Comparison of ENCODE assay signal across 9 cellular contexts in the genomic region with DNA sequence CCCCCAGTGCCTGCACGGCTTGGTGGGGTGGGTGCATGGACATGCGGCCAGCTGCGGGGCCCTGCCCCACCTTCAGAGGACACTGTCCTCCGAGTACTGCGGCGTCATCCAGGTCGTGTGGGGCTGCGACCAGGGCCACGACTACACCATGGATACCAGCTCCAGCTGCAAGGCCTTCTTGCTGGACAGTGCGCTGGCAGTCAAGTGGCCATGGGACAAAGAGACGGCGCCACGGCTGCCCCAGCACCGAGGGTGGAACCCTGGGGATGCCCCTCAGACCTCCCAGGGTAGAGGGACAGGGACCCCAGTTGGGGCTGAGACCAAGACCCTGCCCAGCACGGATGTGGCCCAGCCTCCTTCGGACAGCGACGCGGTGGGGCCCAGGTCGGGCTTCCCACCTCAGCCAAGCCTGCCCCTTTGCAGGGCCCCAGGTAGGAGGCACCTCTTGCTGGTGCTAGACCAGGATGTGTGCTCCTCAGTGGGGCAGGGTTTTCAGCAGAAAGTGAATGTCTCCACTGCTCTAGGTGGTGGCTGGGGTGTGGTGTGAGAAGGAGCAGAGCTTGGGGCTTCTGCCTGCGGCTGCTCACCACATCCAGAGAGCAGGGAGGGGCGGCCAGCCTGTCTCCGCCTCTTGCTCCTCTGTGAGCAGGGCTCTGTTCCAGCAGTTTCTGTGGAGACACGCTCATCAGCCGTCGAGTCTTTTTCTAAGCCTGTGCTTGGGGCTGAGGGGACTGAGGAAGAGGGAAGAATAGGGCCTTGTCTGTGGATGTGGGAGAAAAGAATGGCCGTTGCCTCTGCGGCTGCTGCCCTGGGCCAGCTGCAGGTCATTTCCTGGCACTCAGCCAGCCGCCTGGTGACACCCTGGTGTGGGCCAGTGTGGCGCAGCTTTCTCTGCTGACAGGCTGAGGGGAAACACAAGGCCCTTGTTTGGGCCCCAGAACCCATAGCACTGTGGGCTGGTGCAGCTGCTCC. TPM values are rescaled to one million over a fixed set of nuclear protein-coding genes. Genes with fewer than 3 reads are reported as not detected.
A peak's percentile ranks its signal among the peaks of the same experiment; 100 is the strongest.
DNase-seq lines count a peak whose midpoint lies in the region; ATAC-seq, FAIRE-seq and TF ChIP-seq lines count a peak whose summit lies in the region.
"Had no signal": no experiment of that assay in that cellular context is flagged by ENCODE, and none has a peak within 500 bp of the region (broad histone marks: within the 10 kb centered on the region; RNA-seq: fewer than 3 reads in every experiment).

No MANE protein-coding gene starts in this region.

- no peaks in the 10 kb centered on the region for H3K27me3 Mint-ChIP-seq in activated naive CD8-positive, alpha-beta T cell treated with anti-CD3 and anti-CD28 coated beads, Interleukin-2, amount 10 ng/mL, durations not matched to agents 7 days and 5 days
- H3K27me3 Mint-ChIP-seq in immature natural killer cell (ENCODE audit: low read depth in 3 of 3) = peaks cover 35 to 57% (median 48%) of the 10 kb centered on the region in 3 donors

- FAIRE-seq in A549 (lab: Jason Lieb, UNC) = no peak
- FAIRE-seq: colon had no signal

- H3K27me3 ChIP-seq in RWPE2 (ENCODE audit: insufficient read depth, poor library complexity, severe bottlenecking) = no peaks in the 10 kb centered on the region

- TF ChIP-seq CTCF in A549 (IDR thresholded peaks at IDR 0.05) = no peak
- no peak for TF ChIP-seq CTCF in RWPE2 (IDR thresholded peaks at IDR 0.05; ENCODE audit: poor library complexity, severe bottlenecking)

- H3K4me2 ChIP-seq in A549 = peak overlapping the region; percentile 98

- WGBS in A549 (ENCODE audit: missing lambda C conversion rate) = 86% methylated on average over 16 of the region's 30 CpGs

- H3K36me3 ChIP-seq in RWPE2 (ENCODE audit: low read depth) = peaks cover 56% of the 10 kb centered on the region

- H3K4me3 ChIP-seq in A549 (peak overlapping the region; percentile 94; the same call in 1 of the 3 replicates), RWPE2 (ENCODE audit: severe bottlenecking) (no peak overlapping the region)

- POLR2A ChIA-PET in A549 (lab: Yijun Ruan, JAX) = no interaction called here
- POLR2A ChIA-PET in activated naive CD8-positive, alpha-beta T cell treated with anti-CD3 and anti-CD28 coated beads, Interleukin-2, amount 10 ng/mL, durations not matched to agents 7 days and 5 days (lab: Charles Lee) = interaction anchor here (1.0 to 3.5 kb wide), 21 partner anchors 9 to 216 kb away, joined by 3 to 33 read pairs (median 6); a partner anchor contains a TSS

- H3K4me3 Mint-ChIP-seq in activated naive CD8-positive, alpha-beta T cell treated with anti-CD3 and anti-CD28 coated beads, Interleukin-2, amount 10 ng/mL, durations not matched to agents 7 days and 5 days = peak overlapping the region; percentile 99
- peak overlapping the region; percentile 93 to 99 (median 97) for H3K4me3 Mint-ChIP-seq in immature natural killer cell

- H3K4me1 Mint-ChIP-seq in activated naive CD8-positive, alpha-beta T cell treated with anti-CD3 and anti-CD28 coated beads, Interleukin-2, amount 10 ng/mL, durations not matched to agents 7 days and 5 days = peaks cover 39% of the 10 kb centered on the region
- peaks cover 52 to 56% of the 10 kb centered on the region in 2 donors for H3K4me1 Mint-ChIP-seq in immature natural killer cell

- TF ChIP-seq EP300 in A549 (IDR thresholded peaks at IDR 0.05) = no peak

- H3K4me1 ChIP-seq in A549 (peaks cover 29% of the 10 kb centered on the region), RWPE2 (ENCODE audit: insufficient read depth, poor library complexity, severe bottlenecking) (peaks cover 18% of the 10 kb centered on the region)

- H3K27ac Mint-ChIP-seq in activated naive CD8-positive, alpha-beta T cell treated with anti-CD3 and anti-CD28 coated beads, Interleukin-2, amount 10 ng/mL, durations not matched to agents 7 days and 5 days = peak overlapping the region; percentile 97
- H3K27ac Mint-ChIP-seq in immature natural killer cell = peak overlapping the region; percentile 99 to 100 (median 100)

- H3K36me3 Mint-ChIP-seq in activated naive CD8-positive, alpha-beta T cell treated with anti-CD3 and anti-CD28 coated beads, Interleukin-2, amount 10 ng/mL, durations not matched to agents 7 days and 5 days = peaks cover 16% of the 10 kb centered on the region
- peaks cover 20 to 26% (median 21%) of the 10 kb centered on the region in 3 donors for H3K36me3 Mint-ChIP-seq in immature natural killer cell

- DNase-seq in A549 (ENCODE audit: low read depth in 1 of 2, low spot score in 1 of 2) (no peak), RWPE2 (ENCODE audit: low spot score) (no peak), immature natural killer cell (peak; percentile 94 to 95 (median 95)), NCI-H526 treated with DMSO at 0.1 percent for 48 hours (lab: John Stamatoyannopoulos, UW) (no peak), NCI-H2171 treated with DMSO at 0.1 percent for 48 hours (lab: John Stamatoyannopoulos, UW) (no peak), NCI-H1092 treated with DMSO at 0.1 percent for 48 hours (lab: John Stamatoyannopoulos, UW) (no peak)
- peak; percentile 86 for DNase-seq in activated naive CD8-positive, alpha-beta T cell treated with anti-CD3 and anti-CD28 coated beads, Interleukin-2, amount 10 ng/mL, durations not matched to agents 7 days and 5 days
- DNase-seq in stimulated activated CD8-positive, alpha-beta memory T cell treated with anti-CD3 and anti-CD28 coated beads, Interleukin-15, amount 100 ng/mL, for 48 hours (ENCODE audit: low read depth in 2 of 2) = peak; percentile 73 to 77

- H3K27ac ChIP-seq in A549 (peak overlapping the region in 1 of 2 experiments; percentile 96; a peak in 2 of 6 replicates), RWPE2 (ENCODE audit: poor library complexity, severe bottlenecking) (peak overlapping the region; percentile 91)

- H3K9me3 Mint-ChIP-seq in activated naive CD8-positive, alpha-beta T cell treated with anti-CD3 and anti-CD28 coated beads, Interleukin-2, amount 10 ng/mL, durations not matched to agents 7 days and 5 days = no peaks in the 10 kb centered on the region
- no peaks in the 10 kb centered on the region for H3K9me3 Mint-ChIP-seq in immature natural killer cell

- no peak for TF ChIP-seq RAD21 in A549 (conservative IDR thresholded peaks at IDR 0.05 in 1 of 2, IDR thresholded peaks at IDR 0.05 in 1 of 2)

- ATAC-seq in A549 = no peak
- no peak for ATAC-seq in RWPE2 (ENCODE audit: low read depth)
- ATAC-seq in activated naive CD8-positive, alpha-beta T cell treated with anti-CD3 and anti-CD28 coated beads, Interleukin-2, amount 10 ng/mL, durations not matched to agents 7 days and 5 days (ENCODE audit: low read depth) = peak; percentile 63

- CTCF ChIA-PET in A549 (lab: Yijun Ruan, JAX) = interaction anchor here (0.6 to 3.4 kb wide), 7 partner anchors 12 to 148 kb away, joined by 3 to 14 read pairs (median 3); a partner anchor contains a TSS

- no peak for TF ChIP-seq POLR2A in A549 (IDR thresholded peaks at IDR 0.05; ENCODE audit: low read length)

- no peaks in the 10 kb centered on the region for H3K9me3 ChIP-seq in A549
- no peaks in the 10 kb centered on the region for H3K9me3 ChIP-seq in RWPE2 (ENCODE audit: severe bottlenecking)

TF ChIP-seq in A549, 52 proteins besides CTCF, POLR2A, EP300 and RAD21 (continues in another document):
- TF ChIP-seq, protein P1, sequence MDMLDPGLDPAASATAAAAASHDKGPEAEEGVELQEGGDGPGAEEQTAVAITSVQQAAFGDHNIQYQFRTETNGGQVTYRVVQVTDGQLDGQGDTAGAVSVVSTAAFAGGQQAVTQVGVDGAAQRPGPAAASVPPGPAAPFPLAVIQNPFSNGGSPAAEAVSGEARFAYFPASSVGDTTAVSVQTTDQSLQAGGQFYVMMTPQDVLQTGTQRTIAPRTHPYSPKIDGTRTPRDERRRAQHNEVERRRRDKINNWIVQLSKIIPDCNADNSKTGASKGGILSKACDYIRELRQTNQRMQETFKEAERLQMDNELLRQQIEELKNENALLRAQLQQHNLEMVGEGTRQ (IDR thresholded peaks at IDR 0.05) = no peak

RNA-seq across cellular contexts. Expression of a gene that starts 2.2 kb away (rescaled TPM):
- 6.5 and 7.5 TPM in 2 replicates for polyA plus RNA-seq in A549 (2011; rRNA removed)
- polyA plus RNA-seq in A549 (2012; cell fraction: cytosol; rRNA removed) = 16.8 and 18.4 TPM in 2 replicates
- polyA plus RNA-seq in A549 (2012; cell fraction: nucleus; rRNA removed) = 71.3 and 108 TPM in 2 replicates
- 14.0 to 15.4 TPM (median 15.1 TPM) in 3 replicates for polyA plus RNA-seq in A549 (2017; fragmentation: RNase III; extraction: RNeasy Plus Mini Kit Qiagen cat#74134 plus additional on column Dnase treatment)
- polyA minus RNA-seq in A549 (2011; rRNA and poly(A)+ RNA removed) = 10.0 and 10.3 TPM in 2 replicates
- total RNA-seq in activated naive CD8-positive, alpha-beta T cell treated with anti-CD3 and anti-CD28 coated beads, Interleukin-2, amount 10 ng/mL, durations not matched to agents 7 days and 5 days = 100 to 1,000 TPM in 1 of 2 experiments, 10 to 100 TPM in 1; 98.0 to 107 TPM
- 10 to 100 TPM; 20.6 to 91.6 (median 30.0) TPM for polyA plus RNA-seq in immature natural killer cell

RNA-seq across cellular contexts. Expression of a gene that starts 2.9 kb away (rescaled TPM):
- polyA plus RNA-seq in A549 (2011; rRNA removed) = 2.1 and 2.7 TPM in 2 replicates
- polyA plus RNA-seq in A549 (2012; cell fraction: cytosol; rRNA removed) = 3.1 and 4.3 TPM in 2 replicates
- 18.7 and 21.0 TPM in 2 replicates for polyA plus RNA-seq in A549 (2012; cell fraction: nucleus; rRNA removed)
- 3.0 to 5.8 TPM (median 5.4 TPM) in 3 replicates for polyA plus RNA-seq in A549 (2017; fragmentation: RNase III; extraction: RNeasy Plus Mini Kit Qiagen cat#74134 plus additional on column Dnase treatment)
- 1.5 and 2.4 TPM in 2 replicates for polyA minus RNA-seq in A549 (2011; rRNA and poly(A)+ RNA removed)
- 10 to 100 TPM; 10.3 to 12.8 TPM for total RNA-seq in activated naive CD8-positive, alpha-beta T cell treated with anti-CD3 and anti-CD28 coated beads, Interleukin-2, amount 10 ng/mL, durations not matched to agents 7 days and 5 days
- polyA plus RNA-seq in immature natural killer cell = 1 to 10 TPM in 1 of 3 donors, under 1 TPM in 2; 0.65 to 1.3 (median 0.96) TPM

RNA-seq across cellular contexts. Expression of a gene that starts 22.1 kb away (rescaled TPM):
- polyA plus RNA-seq in A549 (2011; rRNA removed) (3.5 and 3.6 TPM in 2 replicates), A549 (2017; fragmentation: RNase III; extraction: RNeasy Plus Mini Kit Qiagen cat#74134 plus additional on column Dnase treatment) (4.7 to 5.2 TPM (median 4.9 TPM) in 3 replicates), immature natural killer cell (10 to 100 TPM in 2 of 3 donors, 1 to 10 TPM in 1; 4.7 to 14.5 (median 13.4) TPM)
- 9.1 and 12.3 TPM in 2 replicates for polyA plus RNA-seq in A549 (2012; cell fraction: cytosol; rRNA removed)
- polyA plus RNA-seq in A549 (2012; cell fraction: nucleus; rRNA removed) = 16.2 and 21.7 TPM in 2 replicates
- polyA minus RNA-seq in A549 (2011; rRNA and poly(A)+ RNA removed) = 3.0 and 3.7 TPM in 2 replicates
- 1 to 10 TPM; 7.6 to 8.0 TPM for total RNA-seq in activated naive CD8-positive, alpha-beta T cell treated with anti-CD3 and anti-CD28 coated beads, Interleukin-2, amount 10 ng/mL, durations not matched to agents 7 days and 5 days

RNA-seq across cellular contexts. Expression of a gene that starts 37.1 kb away (rescaled TPM):
- polyA plus RNA-seq in A549 (2011; rRNA removed) (35.9 and 40.2 TPM in 2 replicates), A549 (2017; fragmentation: RNase III; extraction: RNeasy Plus Mini Kit Qiagen cat#74134 plus additional on column Dnase treatment) (52.9 to 99.8 TPM (median 55.3 TPM) in 3 replicates), immature natural killer cell (10 to 100 TPM; 28.0 to 42.7 (median 35.2) TPM)
- polyA plus RNA-seq in A549 (2012; cell fraction: cytosol; rRNA removed) = 47.9 and 59.3 TPM in 2 replicates
- 316 and 339 TPM in 2 replicates for polyA plus RNA-seq in A549 (2012; cell fraction: nucleus; rRNA removed)
- 31.9 and 35.3 TPM in 2 replicates for polyA minus RNA-seq in A549 (2011; rRNA and poly(A)+ RNA removed)
- 100 to 1,000 TPM; 103 to 104 TPM for total RNA-seq in activated naive CD8-positive, alpha-beta T cell treated with anti-CD3 and anti-CD28 coated beads, Interleukin-2, amount 10 ng/mL, durations not matched to agents 7 days and 5 days

Comparison
In these comparisons a context has a peak if more than half of its experiments do, and no peak if none do; other contexts are left out.
1. DNase-seq: peak in activated naive CD8-positive, alpha-beta T cell treated with anti-CD3 and anti-CD28 coated beads, Interleukin-2, amount 10 ng/mL, durations not matched to agents 7 days and 5 days (single experiment), immature natural killer cell (3 of 3) and stimulated activated CD8-positive, alpha-beta memory T cell treated with anti-CD3 and anti-CD28 coated beads, Interleukin-15, amount 100 ng/mL, for 48 hours (2 of 2); none in A549 (0 of 2), RWPE2 (single experiment), NCI-H526 treated with DMSO at 0.1 percent for 48 hours (single experiment), NCI-H2171 treated with DMSO at 0.1 percent for 48 hours (single experiment) and NCI-H1092 treated with DMSO at 0.1 percent for 48 hours (single experiment).